In genomic region chr3:5038243-5038642, GRCh38 we compare ENCODE assay signal across 15 cellular contexts. TPM values are rescaled to one million over a fixed set of nuclear protein-coding genes. Genes with fewer than 3 reads are reported as not detected.
DNase-seq lines count a peak whose midpoint lies in the region; ATAC-seq and TF ChIP-seq lines count a peak whose summit lies in the region.
"Had no signal": no experiment of that assay in that cellular context is flagged by ENCODE, and none has a peak within 500 bp of the region (broad histone marks: within the 10 kb centered on the region; RNA-seq: fewer than 3 reads in every experiment).

No MANE protein-coding gene starts in this region.

- no peak overlapping the region for H3K27ac ChIP-seq in SJCRH30
- H3K27ac ChIP-seq: coronary artery, psoas muscle had no signal

- H3K9me3 ChIP-seq in SJCRH30 (replicated peaks), result no peaks in the 10 kb centered on the region
- H3K9me3 ChIP-seq: psoas muscle had no signal

- no peaks in the 10 kb centered on the region for H3K27me3 Mint-ChIP-seq in activated CD8-positive, alpha-beta T cell treated with anti-CD3 and anti-CD28 coated beads, Interleukin-2, amount 10 ng/mL, durations not matched to agents 7 days and 5 days (ENCODE audit: low read depth)
- no peaks in the 10 kb centered on the region for H3K27me3 Mint-ChIP-seq in natural killer cell (ENCODE audit: low read depth in 2 of 2)
- H3K27me3 Mint-ChIP-seq: CD4-positive, alpha-beta T cell had no signal

- H3K9me3 Mint-ChIP-seq in activated CD8-positive, alpha-beta T cell treated with anti-CD3 and anti-CD28 coated beads, Interleukin-2, amount 10 ng/mL, durations not matched to agents 7 days and 5 days (ENCODE audit: insufficient read depth), result no peaks in the 10 kb centered on the region
- no peaks in the 10 kb centered on the region for H3K9me3 Mint-ChIP-seq in natural killer cell
- H3K9me3 Mint-ChIP-seq: CD4-positive, alpha-beta T cell had no signal

- intact Hi-C loops in natural killer cell (cut with micrococcal nuclease), result loop anchor here (1.0 to 2.0 kb wide), 2 partner anchors 15 to 36 kb away; no protein-coding TSS in a partner anchor

- ATAC-seq in activated CD8-positive, alpha-beta T cell treated with anti-CD3 and anti-CD28 coated beads, Interleukin-2, amount 10 ng/mL, durations not matched to agents 7 days and 5 days, result peak; percentile 71
- ATAC-seq in natural killer cell (peak; percentile 62 to 75 (median 73)), GM19351 (IDR thresholded peaks at IDR 0.05; ENCODE audit: unreplicated experiment) (no peak)
- ATAC-seq: esophagus mucosa, HepG2, psoas muscle had no signal

- H3K4me1 ChIP-seq in SJCRH30, result no peaks in the 10 kb centered on the region
- H3K4me1 ChIP-seq: psoas muscle had no signal

- peak; percentile 32 for DNase-seq in CD1c-positive myeloid dendritic cell (ENCODE audit: extremely low spot score)
- DNase-seq in Kasumi-1 (lab: John Stamatoyannopoulos, UW), result peak; percentile 73 to 75
- DNase-seq in activated CD8-positive, alpha-beta T cell treated with anti-CD3 and anti-CD28 coated beads, Interleukin-2, amount 10 ng/mL, durations not matched to agents 7 days and 5 days, result no peak
- no peak for DNase-seq in natural killer cell
- no peak for DNase-seq in NCI-H1930 (lab: John Stamatoyannopoulos, UW)
- no peak for DNase-seq in SJCRH30
- DNase-seq: aorta; CD4-positive, alpha-beta T cell; NCI-H1417; psoas muscle; T-helper 9 cell had no signal

- H3K27ac Mint-ChIP-seq in activated CD8-positive, alpha-beta T cell treated with anti-CD3 and anti-CD28 coated beads, Interleukin-2, amount 10 ng/mL, durations not matched to agents 7 days and 5 days, result peak overlapping the region; percentile 47
- peak overlapping the region; percentile 90 to 91 for H3K27ac Mint-ChIP-seq in natural killer cell
- H3K27ac Mint-ChIP-seq: CD4-positive, alpha-beta T cell had no signal

- no peaks in the 10 kb centered on the region for H3K36me3 ChIP-seq in SJCRH30

- H3K36me3 Mint-ChIP-seq in activated CD8-positive, alpha-beta T cell treated with anti-CD3 and anti-CD28 coated beads, Interleukin-2, amount 10 ng/mL, durations not matched to agents 7 days and 5 days (ENCODE audit: low read depth), result no peaks in the 10 kb centered on the region
- no peaks in the 10 kb centered on the region for H3K36me3 Mint-ChIP-seq in natural killer cell

- H3K4me1 Mint-ChIP-seq in activated CD8-positive, alpha-beta T cell treated with anti-CD3 and anti-CD28 coated beads, Interleukin-2, amount 10 ng/mL, durations not matched to agents 7 days and 5 days (ENCODE audit: low read depth), result peaks cover 39% of the 10 kb centered on the region
- peaks cover 45 to 50% of the 10 kb centered on the region in 2 donors for H3K4me1 Mint-ChIP-seq in natural killer cell

- POLR2A ChIA-PET in activated CD8-positive, alpha-beta T cell treated with anti-CD3 and anti-CD28 coated beads, Interleukin-2, amount 10 ng/mL, durations not matched to agents 7 days and 5 days (lab: Charles Lee), result interaction anchor here (1.3 to 1.9 kb wide), 2 partner anchors 52 to 58 kb away, joined by 4 to 9 read pairs; no protein-coding TSS in a partner anchor

- CTCF ChIA-PET in activated CD8-positive, alpha-beta T cell treated with anti-CD3 and anti-CD28 coated beads, Interleukin-2, amount 10 ng/mL, durations not matched to agents 7 days and 5 days (lab: Charles Lee), result interaction anchor here (0.6 to 8.4 kb wide), 9 partner anchors 10 to 327 kb away, joined by 3 to 71 read pairs (median 4); partner anchors contain the start of gene BHLHE40

- no peak overlapping the region for H3K4me3 Mint-ChIP-seq in activated CD8-positive, alpha-beta T cell treated with anti-CD3 and anti-CD28 coated beads, Interleukin-2, amount 10 ng/mL, durations not matched to agents 7 days and 5 days
- H3K4me3 Mint-ChIP-seq in natural killer cell, result peak overlapping the region; percentile 63
- H3K4me3 Mint-ChIP-seq: CD4-positive, alpha-beta T cell had no signal

- H3K27me3 ChIP-seq in SJCRH30, result no peaks in the 10 kb centered on the region

- TF ChIP-seq CTCF in natural killer cell (IDR thresholded peaks at IDR 0.05), result no peak

- no peak overlapping the region for H3K4me3 ChIP-seq in SJCRH30
- H3K4me3 ChIP-seq: coronary artery, psoas muscle had no signal

RNA-seq across cellular contexts. Expression of gene BHLHE40, which starts 59.0 kb away (rescaled TPM):
- total RNA-seq in activated CD8-positive, alpha-beta T cell treated with anti-CD3 and anti-CD28 coated beads, Interleukin-2, amount 10 ng/mL, durations not matched to agents 7 days and 5 days, result 100 to 1,000 TPM; 209 to 219 TPM
- total RNA-seq in natural killer cell, result 100 to 1,000 TPM; 512 to 725 (median 719) TPM
- 6.3 and 10.8 TPM in 2 replicates for total RNA-seq in SJCRH30 (2014; rRNA removed; shearing (Covaris generic))

Comparison
In these comparisons a context has a peak if more than half of its experiments do, and no peak if none do; other contexts are left out.
1. DNase-seq: peak in CD1c-positive myeloid dendritic cell (single experiment) and Kasumi-1 (2 of 2); none in activated CD8-positive, alpha-beta T cell treated with anti-CD3 and anti-CD28 coated beads, Interleukin-2, amount 10 ng/mL, durations not matched to agents 7 days and 5 days (single experiment), natural killer cell (single experiment), NCI-H1930 (0 of 2) and SJCRH30 (0 of 2).
2. RNA of gene BHLHE40, which starts 59.0 kb away (total RNA-seq): 512 to 725 TPM in natural killer cell and 209 to 219 TPM in activated CD8-positive, alpha-beta T cell treated with anti-CD3 and anti-CD28 coated beads, Interleukin-2, amount 10 ng/mL, durations not matched to agents 7 days and 5 days; 6.3 to 10.8 TPM in SJCRH30; every median in the first group is over 10 times any median in the second.